Comparison of ENCODE assay signal across 2 cellular contexts in genomic region chr5:139660916-139661814, GRCh38.
TF ChIP-seq lines count a peak whose summit lies in the region.

No MANE protein-coding gene starts in this region.

TF ChIP-seq in GM23338, 12 proteins besides CTCF, POLR2A, EP300 and RAD21 (continued from another document):
- TF ChIP-seq ZNF462 (CRISPR knock-in tag; IDR thresholded peaks at IDR 0.05) (no peak), CREB1 (CRISPR knock-in tag; IDR thresholded peaks at IDR 0.05; ENCODE audit: low read depth) (no peak)
TF ChIP-seq in GM23338: peak in this region for 1.

TF ChIP-seq in endothelial cell of umbilical vein, 7 proteins besides CTCF, POLR2A, EP300 and RAD21 (continued from another document):
- TF ChIP-seq MAX (IDR thresholded peaks at IDR 0.05; ENCODE audit: insufficient read depth, insufficient read length), result no peak
- peak; percentile 12 for TF ChIP-seq MYC (IDR thresholded peaks at IDR 0.05; ENCODE audit: low read depth, low read length)
- TF ChIP-seq FOS (IDR thresholded peaks at IDR 0.05; ENCODE audit: borderline replicate concordance, insufficient read depth, low read length), result peak; percentile 74
- TF ChIP-seq EZH2 (IDR thresholded peaks at IDR 0.05; ENCODE audit: borderline replicate concordance, low read depth, low read length, severe bottlenecking), result no peak
